In genomic region chr13:32126298-32126697, GRCh38 we compare ENCODE assay signal across 25 cellular contexts.
DNase-seq lines count a peak whose midpoint lies in the region; ATAC-seq and TF ChIP-seq lines count a peak whose summit lies in the region.
"Had no signal": no experiment of that assay in that cellular context is flagged by ENCODE, and none has a peak within 500 bp of the region (broad histone marks: within the 10 kb centered on the region; RNA-seq: fewer than 3 reads in every experiment).

No MANE protein-coding gene starts in this region.

- H3K27ac ChIP-seq in ACC112 (ENCODE audit: low read depth, low read length) (peak overlapping the region; percentile 54), IMR-90 (ENCODE audit: insufficient read depth, low read length) (no peak overlapping the region), psoas muscle (peak overlapping the region; percentile 47), esophagus muscularis mucosa (replicated peaks in 1 of 4) (peak overlapping the region in 1 of 4 donors; percentile 51), upper lobe of right lung (no peak overlapping the region)
- H3K27ac ChIP-seq: hepatocyte, pancreas, right lobe of liver had no signal

- H2BK20ac ChIP-seq in IMR-90 (ENCODE audit: low read depth, low read length): peak overlapping the region; percentile 3; the same call in 1 of the 2 replicates

- POLR2A ChIA-PET in IMR-90 (lab: Charles Lee; ENCODE audit: unreplicated experiment): no interaction called here

- H4K91ac ChIP-seq in IMR-90 (ENCODE audit: insufficient read depth, low read depth, low read length): no peak overlapping the region

- no peaks in the 10 kb centered on the region for H3K79me2 ChIP-seq in ACC112 (ENCODE audit: control insufficient read depth, insufficient read depth, low read length, unreplicated experiment)
- H3K79me2 ChIP-seq: hepatocyte had no signal

- DNase-seq in IMR-90 (no peak), fibroblast of peridontal ligament (ENCODE audit: extremely low read depth) (peak; percentile 15), psoas muscle (no peak), esophagus muscularis mucosa (ENCODE audit: extremely low spot score) (no peak), upper lobe of right lung (no peak), foreskin melanocyte (no peak)
- no peak for DNase-seq in activated naive CD4-positive, alpha-beta T cell treated with anti-CD3 and anti-CD28 coated beads, Interleukin-2, amount 50 U/mL, for 16 hours
- DNase-seq: activated CD4-positive, alpha-beta T cell treated with anti-CD3 and anti-CD28 coated beads for 4 hours; activated naive CD4-positive, alpha-beta T cell treated with Interleukin-2 at 50 U/mL for 16 hours; activated T-cell treated with anti-CD3 and anti-CD28 coated beads, Interleukin-2, amount 50 U/mL, for 48 hours; amygdala; caudate nucleus; COR-L47; dorsolateral prefrontal cortex; H9; immature natural killer cell; left lung; NCI-H2081; NCI-H345; NCI-H774; pancreas; right lobe of liver had no signal

- no peaks in the 10 kb centered on the region for H3K9me3 ChIP-seq in IMR-90 (ENCODE audit: control insufficient read depth, insufficient read depth, low read length)
- no peaks in the 10 kb centered on the region for H3K9me3 ChIP-seq in psoas muscle
- peaks cover 0 to 9% (median 0%) of the 10 kb centered on the region in 4 donors for H3K9me3 ChIP-seq in esophagus muscularis mucosa
- no peaks in the 10 kb centered on the region for H3K9me3 ChIP-seq in upper lobe of right lung
- H3K9me3 ChIP-seq: pancreas, right lobe of liver had no signal

- H3K27me3 ChIP-seq in ACC112 (ENCODE audit: insufficient read depth, low read length) (no peaks in the 10 kb centered on the region), IMR-90 (ENCODE audit: control insufficient read depth, insufficient read depth, low read length) (no peaks in the 10 kb centered on the region), psoas muscle (ENCODE audit: insufficient read depth in 3 of 3, low read length in 2 of 3) (no peaks in the 10 kb centered on the region), esophagus muscularis mucosa (no peaks in the 10 kb centered on the region), upper lobe of right lung (no peaks in the 10 kb centered on the region)
- H3K27me3 ChIP-seq: dorsolateral prefrontal cortex, hepatocyte, left lung, pancreas, right lobe of liver had no signal

- H4K20me1 ChIP-seq in IMR-90 (ENCODE audit: insufficient read depth, low read length): no peaks in the 10 kb centered on the region

- H3K14ac ChIP-seq in IMR-90 (replicated peaks; ENCODE audit: low read depth, low read length): peak overlapping the region; percentile 62

- no peak overlapping the region for H3K9ac ChIP-seq in IMR-90 (ENCODE audit: low read depth, low read length)

- TF ChIP-seq POLR2A in IMR-90 (IDR thresholded peaks at IDR 0.05; ENCODE audit: low read depth, low read length) (no peak), esophagus muscularis mucosa (IDR thresholded peaks at IDR 0.05; ENCODE audit: low read depth) (no peak)

- no peak for TF ChIP-seq EP300 in esophagus muscularis mucosa (IDR thresholded peaks at IDR 0.05)

- peaks cover 7% of the 10 kb centered on the region for H3K4me1 ChIP-seq in ACC112 (ENCODE audit: control insufficient read depth, insufficient read depth, low read length, unreplicated experiment)
- peaks cover 2% of the 10 kb centered on the region; the same call in 1 of the 2 replicates for H3K4me1 ChIP-seq in IMR-90 (ENCODE audit: control insufficient read depth, insufficient read depth, low read length)
- H3K4me1 ChIP-seq in psoas muscle: peaks cover 23% of the 10 kb centered on the region
- peaks cover 0 to 17% (median 0%) of the 10 kb centered on the region in 4 donors for H3K4me1 ChIP-seq in esophagus muscularis mucosa
- no peaks in the 10 kb centered on the region for H3K4me1 ChIP-seq in upper lobe of right lung
- H3K4me1 ChIP-seq: pancreas, right lobe of liver had no signal

- dilution Hi-C loops in IMR-90 (cut with HindIII; ENCODE audit: low sequenced_read_pairs, unreplicated experiment): no loop called here

- H3K36me3 ChIP-seq in ACC112 (ENCODE audit: insufficient read depth, low read length): no peaks in the 10 kb centered on the region
- peaks cover 3% of the 10 kb centered on the region; the same call in 1 of the 2 replicates for H3K36me3 ChIP-seq in IMR-90 (ENCODE audit: control insufficient read depth, insufficient read depth, low read length)
- H3K36me3 ChIP-seq in psoas muscle (ENCODE audit: insufficient read depth in 1 of 2, low read depth in 1 of 2): no peaks in the 10 kb centered on the region
- H3K36me3 ChIP-seq in esophagus muscularis mucosa: peaks cover 0 to 4% (median 0%) of the 10 kb centered on the region in 4 donors
- H3K36me3 ChIP-seq in upper lobe of right lung: no peaks in the 10 kb centered on the region
- H3K36me3 ChIP-seq: left lung, pancreas, right lobe of liver had no signal

- ATAC-seq in IMR-90 (ENCODE audit: low read depth) (peak; percentile 27; the same call in 1 of the 2 replicates), psoas muscle (peak in 2 of 4 donors; percentile 26 to 42), upper lobe of right lung (no peak)
- ATAC-seq: natural killer cell treated with Interleukin-12 subunit alpha and Interleukin-12 subunit beta and Interleukin-15 and Interleukin-18, amount 100 ng/mL, for 72 hours; pancreas had no signal

- no peak overlapping the region; the same call in 1 of the 2 replicates for H3K23ac ChIP-seq in IMR-90 (ENCODE audit: low read depth, low read length)

- CTCF ChIA-PET in IMR-90 (lab: Yijun Ruan, JAX): interaction anchor here (1.6 kb wide), 1 partner anchor 8 kb away, joined by 3 read pairs; no protein-coding TSS in a partner anchor

- no peak overlapping the region for H3K4me2 ChIP-seq in IMR-90 (ENCODE audit: low read depth, low read length)
- H3K4me2 ChIP-seq: hepatocyte had no signal

- H3K4me3 ChIP-seq in ACC112 (ENCODE audit: low read depth, low read length) (no peak overlapping the region), IMR-90 (ENCODE audit: insufficient read depth, low read depth, low read length) (no peak overlapping the region), psoas muscle (no peak overlapping the region), esophagus muscularis mucosa (no peak overlapping the region), upper lobe of right lung (no peak overlapping the region)
- H3K4me3 ChIP-seq: dorsolateral prefrontal cortex, hepatocyte, left lung, pancreas, right lobe of liver had no signal

- intact Hi-C loops in IMR-90 (cut with micrococcal nuclease): no loop called here
- intact Hi-C loops in psoas muscle (cut with DNase I): loop anchor here in 1 of 2 donors (5.0 kb wide), 1 partner anchor 89 kb away; no protein-coding TSS in a partner anchor
- intact Hi-C loops in esophagus muscularis mucosa (cut with DNase I): no loop called here
- intact Hi-C loops in upper lobe of right lung (cut with DNase I): no loop called here

- H3K79me1 ChIP-seq in IMR-90 (ENCODE audit: low read depth in 1 of 2, low read length in 2 of 2): no peaks in the 10 kb centered on the region

- H2AFZ ChIP-seq in ACC112 (ENCODE audit: low read length, unreplicated experiment): peak overlapping the region; percentile 2
- H2AFZ ChIP-seq in IMR-90 (replicated peaks; ENCODE audit: low read length, poor library complexity): no peak overlapping the region
- H2AFZ ChIP-seq: hepatocyte had no signal

- H4K5ac ChIP-seq in IMR-90 (ENCODE audit: low read depth, low read length): peak overlapping the region; percentile 2; the same call in 1 of the 2 replicates

- TF ChIP-seq CTCF in IMR-90 (conservative IDR thresholded peaks at IDR 0.05; ENCODE audit: low read depth, low read length) (no peak), psoas muscle (IDR thresholded peaks at IDR 0.05) (no peak), esophagus muscularis mucosa (IDR thresholded peaks at IDR 0.05) (no peak), upper lobe of right lung (IDR thresholded peaks at IDR 0.05) (no peak)

- H4K8ac ChIP-seq in IMR-90 (ENCODE audit: low read depth in 2 of 2, low read length in 2 of 2): peak overlapping the region in 1 of 2 experiments; percentile 55; a peak in 1 of 4 replicates

- no peak overlapping the region; the same call in 1 of the 2 replicates for H3K18ac ChIP-seq in IMR-90 (ENCODE audit: low read depth, low read length)

- H2AK9ac ChIP-seq in IMR-90 (replicated peaks; ENCODE audit: low read depth, low read length, poor library complexity): no peak overlapping the region

- H3K4ac ChIP-seq in IMR-90 (ENCODE audit: low read depth, low read length): peak overlapping the region; percentile 43; the same call in 1 of the 2 replicates

- no CpG with 5 or more reads among the region's 3 CpGs for WGBS in IMR-90 (ENCODE audit: extremely low coverage in 2 of 2, insufficient read length in 1 of 2), 2 experiments
- WGBS in psoas muscle, 3 donors: 40 to 67% (median 47%) methylated on average over 3 of the region's 3 CpGs
- 95% methylated on average over 3 of the region's 3 CpGs for WGBS in esophagus muscularis mucosa

- peak overlapping the region; percentile 53 for H2BK5ac ChIP-seq in IMR-90 (ENCODE audit: low read depth, low read length, poor library complexity, severe bottlenecking)

- in situ Hi-C loops in IMR-90 (cut with MboI; ENCODE audit: low sequenced_read_pairs): no loop called here

- H2BK15ac ChIP-seq in IMR-90 (ENCODE audit: low read depth, low read length): no peak overlapping the region

- no peak overlapping the region; the same call in 1 of the 2 replicates for H2BK120ac ChIP-seq in IMR-90 (ENCODE audit: low read depth, low read length)

- no peak overlapping the region for H3K56ac ChIP-seq in IMR-90 (ENCODE audit: extremely low read depth, insufficient read depth, low read length)

- TF ChIP-seq RAD21 in IMR-90 (IDR thresholded peaks at IDR 0.05; ENCODE audit: low read length): no peak

- no peaks in the 10 kb centered on the region for H3K9me1 ChIP-seq in IMR-90 (ENCODE audit: insufficient read depth, low read length)

- no peak overlapping the region for H2AK5ac ChIP-seq in IMR-90 (ENCODE audit: low read depth, low read length)

- BruUV-seq in IMR-90 (replicated peaks; lab: Mats Ljungman, UMichigan): no TSS peak

TF ChIP-seq in IMR-90, 13 proteins besides CTCF, POLR2A, EP300 and RAD21 (continues in another document):
- TF ChIP-seq CEBPB (IDR thresholded peaks at IDR 0.05; ENCODE audit: low read depth, low read length): no peak
- no peak for TF ChIP-seq SMC3 (IDR thresholded peaks at IDR 0.05; ENCODE audit: low read depth, low read length)
- no peak for TF ChIP-seq MAFK (IDR thresholded peaks at IDR 0.05; ENCODE audit: low read depth, low read length)
- TF ChIP-seq CHD1 (IDR thresholded peaks at IDR 0.05; ENCODE audit: low read depth, low read length): no peak
- TF ChIP-seq FOS (IDR thresholded peaks at IDR 0.05; ENCODE audit: low read depth, low read length): no peak
- no peak for TF ChIP-seq RFX5 (IDR thresholded peaks at IDR 0.05; ENCODE audit: low read depth, low read length)
- no peak for TF ChIP-seq NFE2L2 (IDR thresholded peaks at IDR 0.05; ENCODE audit: low read depth, low read length)

Comparison
In these comparisons a context has a peak if more than half of its experiments do, and no peak if none do; other contexts are left out.
1. H3K27ac ChIP-seq: peak in ACC112 (single experiment) and psoas muscle (single experiment); none in IMR-90 (single experiment) and upper lobe of right lung (single experiment).